1 cellular context compared by ENCODE assay signal in genomic region chr3:133965033-133965570, GRCh38.
TF ChIP-seq lines count a peak whose summit lies in the region.

No MANE protein-coding gene starts in this region.

TF ChIP-seq in IMR-90, 13 proteins besides CTCF, POLR2A, EP300 and RAD21 (continued from another document):
- TF ChIP-seq MAFK (IDR thresholded peaks at IDR 0.05; ENCODE audit: low read depth, low read length) = no peak
- TF ChIP-seq FOS (IDR thresholded peaks at IDR 0.05; ENCODE audit: low read depth, low read length) = no peak
- no peak for TF ChIP-seq NFE2L2 (IDR thresholded peaks at IDR 0.05; ENCODE audit: low read depth, low read length)
- TF ChIP-seq SMC3 (IDR thresholded peaks at IDR 0.05; ENCODE audit: low read depth, low read length) = no peak
